ENCODE assay signal across 9 cellular contexts in genomic region chr9:75083188-75083976, GRCh38. TPM values are rescaled to one million over a fixed set of nuclear protein-coding genes. Genes with fewer than 3 reads are reported as not detected.
DNase-seq lines count a peak whose midpoint lies in the region; ATAC-seq and TF ChIP-seq lines count a peak whose summit lies in the region.
"Had no signal": no experiment of that assay in that cellular context is flagged by ENCODE, and none has a peak within 500 bp of the region (broad histone marks: within the 10 kb centered on the region; RNA-seq: fewer than 3 reads in every experiment).

No MANE protein-coding gene starts in this region.

- CTCF ChIA-PET in activated CD4-positive, alpha-beta T cell treated with anti-CD3 and anti-CD28 coated beads, Interleukin-2, amount 10 ng/mL, durations not matched to agents 7 days and 5 days (lab: Charles Lee), result interaction anchor here (0.6 to 1.3 kb wide), 2 partner anchors 36 to 133 kb away, joined by 3 read pairs; no protein-coding TSS in a partner anchor
- CTCF ChIA-PET in A673 (lab: Charles Lee), result no interaction called here

- no peaks in the 10 kb centered on the region for H3K27me3 Mint-ChIP-seq in activated CD4-positive, alpha-beta T cell treated with anti-CD3 and anti-CD28 coated beads, Interleukin-2, amount 10 ng/mL, durations not matched to agents 7 days and 5 days

- peaks cover 42% of the 10 kb centered on the region for H3K4me1 Mint-ChIP-seq in activated CD4-positive, alpha-beta T cell treated with anti-CD3 and anti-CD28 coated beads, Interleukin-2, amount 10 ng/mL, durations not matched to agents 7 days and 5 days

- H3K9me3 ChIP-seq in parathyroid adenoma (ENCODE audit: control insufficient read depth, low read length) (no peaks in the 10 kb centered on the region), A673 (ENCODE audit: low read depth, low read length, poor library complexity, severe bottlenecking) (no peaks in the 10 kb centered on the region)

- H3K4me1 ChIP-seq in parathyroid adenoma (peaks cover 20% of the 10 kb centered on the region), A673 (ENCODE audit: insufficient read depth, low read length, poor library complexity, severe bottlenecking) (peaks cover 7% of the 10 kb centered on the region)

- H2AFZ ChIP-seq in parathyroid adenoma, result peak overlapping the region; percentile 76

- POLR2A ChIA-PET in activated CD4-positive, alpha-beta T cell treated with anti-CD3 and anti-CD28 coated beads, Interleukin-2, amount 10 ng/mL, durations not matched to agents 7 days and 5 days (lab: Charles Lee), result no interaction called here
- POLR2A ChIA-PET in A673 (lab: Charles Lee; ENCODE audit: low non-redundant PET), result no interaction called here

- TF ChIP-seq CTCF in parathyroid adenoma (IDR thresholded peaks at IDR 0.05) (peak; percentile 23), A673 (conservative IDR thresholded peaks at IDR 0.05; ENCODE audit: low read depth, low read length) (no peak)

- peak overlapping the region; percentile 65 for H3K27ac Mint-ChIP-seq in activated CD4-positive, alpha-beta T cell treated with anti-CD3 and anti-CD28 coated beads, Interleukin-2, amount 10 ng/mL, durations not matched to agents 7 days and 5 days

- H3K4me3 ChIP-seq in H7 (ENCODE audit: insufficient read depth, low read depth, low read length) (no peak overlapping the region), parathyroid adenoma (ENCODE audit: low read depth, low read length) (peak overlapping the region; percentile 23), A673 (ENCODE audit: low read depth, low read length, poor library complexity, severe bottlenecking) (no peak overlapping the region)

- no TSS peak for BruUV-seq in A673 (replicated peaks; lab: Mats Ljungman, UMichigan)

- DNase-seq in H7 (peak; percentile 65), head of caudate nucleus (peak in 31 of 42 donors; percentile 23 to 83 (median 52)), sciatic nerve (ENCODE audit: low spot score) (no peak), EL (no peak), A673 (ENCODE audit: low spot score) (no peak)
- peak; percentile 23 for DNase-seq in activated CD4-positive, alpha-beta T cell treated with anti-CD3 and anti-CD28 coated beads, Interleukin-2, amount 10 ng/mL, durations not matched to agents 7 days and 5 days
- DNase-seq: NCI-H526 had no signal

- H3K36me3 ChIP-seq in H7 (replicated peaks; ENCODE audit: control insufficient read depth, insufficient read depth, low read length) (no peaks in the 10 kb centered on the region; the same call in 1 of the 2 replicates), parathyroid adenoma (ENCODE audit: control insufficient read depth, insufficient read depth, low read length) (no peaks in the 10 kb centered on the region), A673 (ENCODE audit: insufficient read depth, low read length, poor library complexity, severe bottlenecking) (no peaks in the 10 kb centered on the region)

- no peaks in the 10 kb centered on the region for H3K27me3 ChIP-seq in H7 (ENCODE audit: control insufficient read depth, insufficient read depth, low read length)
- H3K27me3 ChIP-seq in parathyroid adenoma (ENCODE audit: control insufficient read depth, insufficient read depth, low read length), result no peaks in the 10 kb centered on the region
- no peaks in the 10 kb centered on the region for H3K27me3 ChIP-seq in A673 (replicated peaks; ENCODE audit: insufficient read depth, low read depth, low read length, poor library complexity)

- no peak overlapping the region for H3K9ac ChIP-seq in parathyroid adenoma

- H3K27ac ChIP-seq in parathyroid adenoma (peak overlapping the region; percentile 74), A673 (ENCODE audit: low read depth, low read length, poor library complexity, severe bottlenecking) (no peak overlapping the region)

- H3K36me3 Mint-ChIP-seq in activated CD4-positive, alpha-beta T cell treated with anti-CD3 and anti-CD28 coated beads, Interleukin-2, amount 10 ng/mL, durations not matched to agents 7 days and 5 days (ENCODE audit: low read depth), result peaks cover 37% of the 10 kb centered on the region

- peak overlapping the region; percentile 50 for H3K4me2 ChIP-seq in parathyroid adenoma (ENCODE audit: low read length)

- peaks cover 2% of the 10 kb centered on the region for H3K79me2 ChIP-seq in parathyroid adenoma

- H3K9me3 Mint-ChIP-seq in activated CD4-positive, alpha-beta T cell treated with anti-CD3 and anti-CD28 coated beads, Interleukin-2, amount 10 ng/mL, durations not matched to agents 7 days and 5 days, result no peaks in the 10 kb centered on the region

- H3K4me3 Mint-ChIP-seq in activated CD4-positive, alpha-beta T cell treated with anti-CD3 and anti-CD28 coated beads, Interleukin-2, amount 10 ng/mL, durations not matched to agents 7 days and 5 days, result no peak overlapping the region

- ATAC-seq in sciatic nerve, result no peak
- no peak for ATAC-seq in activated CD4-positive, CD25-positive, alpha-beta regulatory T cell treated with anti-CD3 and anti-CD28 coated beads, Interleukin-2, amount 50 U/mL, for 24 hours

- intact Hi-C loops in head of caudate nucleus (cut with DNase I) (loop anchor here (10.0 kb wide), 1 partner anchor 51 kb away; no protein-coding TSS in a partner anchor), sciatic nerve (cut with DNase I) (no loop called here), A673 (cut with micrococcal nuclease; ENCODE audit: unreplicated experiment) (loop anchor here (10.0 kb wide), 3 partner anchors 139 to 509 kb away; partner anchors contain the start of gene TRPM6)

RNA-seq across cellular contexts. Expression of gene NMRK1, which starts 4.6 kb away (rescaled TPM):
- 12.0 and 13.3 TPM in 2 replicates for total RNA-seq in H7 (2014; rRNA removed; shearing (Covaris generic))
- 10 to 100 TPM; 43.5 to 53.2 TPM for total RNA-seq in activated CD4-positive, alpha-beta T cell treated with anti-CD3 and anti-CD28 coated beads, Interleukin-2, amount 10 ng/mL, durations not matched to agents 7 days and 5 days
- total RNA-seq in sciatic nerve (30.7 TPM), A673 (2021) (0.67 and 0.70 TPM in 2 replicates)

RNA-seq across cellular contexts. Expression of gene OSTF1, which starts 4.9 kb away (rescaled TPM):
- total RNA-seq in H7 (2014; rRNA removed; shearing (Covaris generic)), result 17.3 and 18.5 TPM in 2 replicates
- 100 to 1,000 TPM; 117 to 139 TPM for total RNA-seq in activated CD4-positive, alpha-beta T cell treated with anti-CD3 and anti-CD28 coated beads, Interleukin-2, amount 10 ng/mL, durations not matched to agents 7 days and 5 days
- 57.6 TPM for total RNA-seq in sciatic nerve
- total RNA-seq in A673 (2021), result 1.2 and 2.3 TPM in 2 replicates

RNA-seq across cellular contexts. Expression of gene CARNMT1, which starts 55.3 kb away (rescaled TPM):
- 25.8 and 33.9 TPM in 2 replicates for total RNA-seq in H7 (2014; rRNA removed; shearing (Covaris generic))
- 10 to 100 TPM; 28.7 to 32.3 TPM for total RNA-seq in activated CD4-positive, alpha-beta T cell treated with anti-CD3 and anti-CD28 coated beads, Interleukin-2, amount 10 ng/mL, durations not matched to agents 7 days and 5 days
- total RNA-seq in sciatic nerve (13.6 TPM), A673 (2021) (14.7 and 17.4 TPM in 2 replicates)

Comparison
In these comparisons a context has a peak if more than half of its experiments do, and no peak if none do; other contexts are left out.
1. DNase-seq: peak in H7 (single experiment), activated CD4-positive, alpha-beta T cell treated with anti-CD3 and anti-CD28 coated beads, Interleukin-2, amount 10 ng/mL, durations not matched to agents 7 days and 5 days (single experiment) and head of caudate nucleus (31 of 42); none in sciatic nerve (single experiment), EL (single experiment) and A673 (single experiment).